Comparison of ENCODE assay signal across 1 cellular context in genomic region chr2:212451786-212452200, GRCh38.
TF ChIP-seq lines count a peak whose summit lies in the region.

No MANE protein-coding gene starts in this region.

TF ChIP-seq in HepG2, 621 proteins besides CTCF, POLR2A, EP300 and RAD21 (continued from another document and continues in another):
- no peak for TF ChIP-seq ZNF407 (CRISPR knock-in tag; IDR thresholded peaks at IDR 0.05; ENCODE audit: not compliant biosample characterization)
- TF ChIP-seq CSRNP1 (CRISPR knock-in tag; IDR thresholded peaks at IDR 0.05): no peak
- no peak for TF ChIP-seq SAFB2 (CRISPR knock-in tag; IDR thresholded peaks at IDR 0.05; ENCODE audit: borderline replicate concordance, low read depth)
- TF ChIP-seq ZHX1 (CRISPR knock-in tag; IDR thresholded peaks at IDR 0.05; ENCODE audit: low read depth): no peak
- no peak for TF ChIP-seq DZIP1 (CRISPR knock-in tag; IDR thresholded peaks at IDR 0.05)
- TF ChIP-seq IKZF1 (IDR thresholded peaks at IDR 0.05): no peak
- no peak for TF ChIP-seq ZNF350 (CRISPR knock-in tag; IDR thresholded peaks at IDR 0.05; ENCODE audit: borderline replicate concordance, low read depth)
- TF ChIP-seq SRSF1 (optimal IDR thresholded peaks at IDR 0.05; ENCODE audit: low read depth, low read length): no peak
- no peak for TF ChIP-seq KDM4B (CRISPR knock-in tag; IDR thresholded peaks at IDR 0.05)
- no peak for TF ChIP-seq ZNF562 (CRISPR knock-in tag; IDR thresholded peaks at IDR 0.05; ENCODE audit: borderline replicate concordance)
- no peak for TF ChIP-seq GPN1 (CRISPR knock-in tag; IDR thresholded peaks at IDR 0.05; ENCODE audit: borderline replicate concordance)
- no peak for TF ChIP-seq POLR2G (IDR thresholded peaks at IDR 0.05; ENCODE audit: low read depth, low read length)
- TF ChIP-seq GPBP1L1 (CRISPR knock-in tag; IDR thresholded peaks at IDR 0.05): no peak
- TF ChIP-seq TEF (CRISPR knock-in tag; IDR thresholded peaks at IDR 0.05): no peak
- no peak for TF ChIP-seq SSRP1 (CRISPR knock-in tag; IDR thresholded peaks at IDR 0.05)
- TF ChIP-seq ZNF280D (CRISPR knock-in tag; IDR thresholded peaks at IDR 0.05): no peak
- TF ChIP-seq ZBTB20 (CRISPR knock-in tag; IDR thresholded peaks at IDR 0.05; ENCODE audit: borderline replicate concordance, low read depth): no peak
- TF ChIP-seq XBP1 (CRISPR knock-in tag; IDR thresholded peaks at IDR 0.05): no peak
- no peak for TF ChIP-seq SMARCE1 (IDR thresholded peaks at IDR 0.05; ENCODE audit: borderline replicate concordance)
- TF ChIP-seq NCOA5 (CRISPR knock-in tag; IDR thresholded peaks at IDR 0.05): no peak
- no peak for TF ChIP-seq KDM1A (CRISPR knock-in tag; IDR thresholded peaks at IDR 0.05)
- no peak for TF ChIP-seq ZNF354B (CRISPR knock-in tag; IDR thresholded peaks at IDR 0.05)
- TF ChIP-seq MIXL1 (CRISPR knock-in tag; IDR thresholded peaks at IDR 0.05): no peak
- no peak for TF ChIP-seq HOXA5 (CRISPR knock-in tag; IDR thresholded peaks at IDR 0.05)
- TF ChIP-seq ZNF776 (CRISPR knock-in tag; IDR thresholded peaks at IDR 0.05): no peak
- TF ChIP-seq MBD4 (IDR thresholded peaks at IDR 0.05; ENCODE audit: borderline replicate concordance, low read length): no peak
- no peak for TF ChIP-seq ZNF839 (CRISPR knock-in tag; IDR thresholded peaks at IDR 0.05; ENCODE audit: borderline replicate concordance)
- TF ChIP-seq ZNF12 (CRISPR knock-in tag; IDR thresholded peaks at IDR 0.05): peak; percentile 55; the same call in 1 of the 2 replicates
- TF ChIP-seq MLLT10 (CRISPR knock-in tag; IDR thresholded peaks at IDR 0.05): no peak
- TF ChIP-seq ZNF17 (CRISPR knock-in tag; IDR thresholded peaks at IDR 0.05): no peak
- TF ChIP-seq ZBTB39 (CRISPR knock-in tag; IDR thresholded peaks at IDR 0.05): no peak
- TF ChIP-seq SPEN (CRISPR knock-in tag; IDR thresholded peaks at IDR 0.05; ENCODE audit: low read depth): no peak
- peak; percentile 75; the same call in 1 of the 2 replicates for TF ChIP-seq EHMT2 (IDR thresholded peaks at IDR 0.05; ENCODE audit: borderline replicate concordance, low read depth, low read length)
- TF ChIP-seq ZNF773 (CRISPR knock-in tag; IDR thresholded peaks at IDR 0.05; ENCODE audit: borderline replicate concordance): no peak
- no peak for TF ChIP-seq CHCHD3 (CRISPR knock-in tag; IDR thresholded peaks at IDR 0.05)
- TF ChIP-seq KLF12 (CRISPR knock-in tag; IDR thresholded peaks at IDR 0.05; ENCODE audit: borderline replicate concordance): no peak
- no peak; the same call in 1 of the 2 replicates for TF ChIP-seq SMC3 (IDR thresholded peaks at IDR 0.05; ENCODE audit: low read length)
- no peak for TF ChIP-seq ZNF777 (CRISPR knock-in tag; IDR thresholded peaks at IDR 0.05)
- no peak for TF ChIP-seq RELA (CRISPR knock-in tag; IDR thresholded peaks at IDR 0.05)
- TF ChIP-seq CREB1 (IDR thresholded peaks at IDR 0.05): no peak
- TF ChIP-seq CREB1 (CRISPR knock-in tag; IDR thresholded peaks at IDR 0.05): peak; percentile 26; the same call in 1 of the 2 replicates
